22 cellular contexts compared by ENCODE assay signal in the genomic region with DNA sequence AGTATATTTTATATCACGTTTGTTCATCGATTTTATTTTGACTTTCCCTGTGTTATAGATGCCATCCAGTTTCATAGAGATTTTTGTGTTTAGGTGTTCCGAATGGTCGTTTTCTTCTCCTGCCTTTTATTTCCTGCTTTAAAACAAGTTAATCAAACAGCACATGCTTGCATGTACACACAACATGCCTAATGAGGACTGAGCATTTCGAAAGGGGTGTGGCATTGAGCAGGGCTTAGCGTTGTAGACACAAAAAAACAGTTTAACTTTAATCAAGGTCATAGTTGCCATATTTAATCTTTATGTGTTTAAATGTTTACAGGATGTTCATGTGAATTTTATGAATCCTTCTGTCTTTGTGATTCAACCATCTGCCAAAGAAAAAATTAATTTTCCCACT.
"Had no signal": no experiment of that assay in that cellular context is flagged by ENCODE, and none has a peak within 500 bp of the region (broad histone marks: within the 10 kb centered on the region; RNA-seq: fewer than 3 reads in every experiment).

No MANE protein-coding gene starts in this region.

- H3K9me3 Mint-ChIP-seq: activated B cell treated with CpG ODN at 0.5 μM for 24 hours; activated CD4-positive, alpha-beta memory T cell treated with anti-CD3 and anti-CD28 coated beads for 36 hours; activated naive CD8-positive, alpha-beta T cell treated with anti-CD3 and anti-CD28 coated beads for 36 hours; activated T-helper 17 cell treated with anti-CD3 and anti-CD28 coated beads, Interleukin-2, amount 50 U/mL, for 72 hours; nephron progenitor cell; T-helper 2 cell treated with Interferon-gamma antibody and Interleukin-4, amounts not matched to agents 5 μg/mL and 100 μg/mL, for 36 hours had no signal

- H3K4me1 ChIP-seq: thyroid gland had no signal

- H3K36me3 ChIP-seq: left ventricle myocardium inferior, thyroid gland had no signal

- H3K4me3 ChIP-seq: dorsolateral prefrontal cortex, left ventricle myocardium inferior, thyroid gland had no signal

- DNase-seq: activated B cell treated with CpG ODN at 0.5 μM for 24 hours; activated CD4-positive, alpha-beta memory T cell treated with anti-CD3 and anti-CD28 coated beads for 36 hours; activated CD4-positive, alpha-beta T cell treated with anti-CD3 and anti-CD28 coated beads for 4 hours; activated CD8-positive, alpha-beta memory T cell treated with anti-CD3 and anti-CD28 coated beads, Interleukin-2, amount 10 ng/mL, durations not matched to agents 7 days and 5 days; activated naive CD4-positive, alpha-beta T cell; activated naive CD8-positive, alpha-beta T cell treated with anti-CD3 and anti-CD28 coated beads for 36 hours; activated T-cell treated with anti-CD3 and anti-CD28 coated beads, Interleukin-2, amount 50 U/mL, for 1 hour; amniotic stem cell; dorsolateral prefrontal cortex; hippocampal formation; left ventricle myocardium inferior; mammary epithelial cell; midbrain; stimulated activated CD4-positive, alpha-beta T cell treated with anti-CD3 and anti-CD28 coated beads, Interleukin-2, amount 100 ng/mL, for 24 hours; stimulated activated naive CD4-positive, alpha-beta T cell treated with Interleukin-2 at 50 U/mL for 16 hours; thyroid gland had no signal

- H3K9me3 ChIP-seq: left ventricle myocardium inferior, thyroid gland had no signal

- H3K4me3 Mint-ChIP-seq: activated B cell treated with CpG ODN at 0.5 μM for 24 hours; activated CD4-positive, alpha-beta memory T cell treated with anti-CD3 and anti-CD28 coated beads for 36 hours; activated CD8-positive, alpha-beta memory T cell treated with anti-CD3 and anti-CD28 coated beads, Interleukin-2, amount 10 ng/mL, durations not matched to agents 7 days and 5 days; activated naive CD8-positive, alpha-beta T cell treated with anti-CD3 and anti-CD28 coated beads for 36 hours; activated T-helper 17 cell treated with anti-CD3 and anti-CD28 coated beads, Interleukin-2, amount 50 U/mL, for 72 hours; nephron progenitor cell; T-helper 2 cell treated with Interferon-gamma antibody and Interleukin-4, amounts not matched to agents 5 μg/mL and 100 μg/mL, for 36 hours had no signal

- H3K27ac ChIP-seq: dorsolateral prefrontal cortex, epithelial cell of prostate, foreskin keratinocyte, left ventricle myocardium inferior, thyroid gland had no signal

- H3K27me3 ChIP-seq: dorsolateral prefrontal cortex, foreskin keratinocyte, thyroid gland had no signal

- ATAC-seq: activated CD8-positive, alpha-beta memory T cell treated with anti-CD3 and anti-CD28 coated beads, Interleukin-2, amount 10 ng/mL, durations not matched to agents 7 days and 5 days; activated T-helper 17 cell treated with anti-CD3 and anti-CD28 coated beads, Interleukin-2, amount 50 U/mL, for 72 hours had no signal

- H3K27ac Mint-ChIP-seq: activated B cell treated with CpG ODN at 0.5 μM for 24 hours; activated CD4-positive, alpha-beta memory T cell treated with anti-CD3 and anti-CD28 coated beads for 36 hours; activated CD8-positive, alpha-beta memory T cell treated with anti-CD3 and anti-CD28 coated beads, Interleukin-2, amount 10 ng/mL, durations not matched to agents 7 days and 5 days; activated naive CD8-positive, alpha-beta T cell treated with anti-CD3 and anti-CD28 coated beads for 36 hours; activated T-helper 17 cell treated with anti-CD3 and anti-CD28 coated beads, Interleukin-2, amount 50 U/mL, for 72 hours; nephron progenitor cell; progenitor cell of endocrine pancreas; T-helper 2 cell treated with Interferon-gamma antibody and Interleukin-4, amounts not matched to agents 5 μg/mL and 100 μg/mL, for 36 hours had no signal

- H3K4me1 Mint-ChIP-seq: activated B cell treated with CpG ODN at 0.5 μM for 24 hours; activated naive CD8-positive, alpha-beta T cell treated with anti-CD3 and anti-CD28 coated beads for 36 hours had no signal

- H3K36me3 Mint-ChIP-seq: activated CD4-positive, alpha-beta memory T cell treated with anti-CD3 and anti-CD28 coated beads for 36 hours; activated CD8-positive, alpha-beta memory T cell treated with anti-CD3 and anti-CD28 coated beads, Interleukin-2, amount 10 ng/mL, durations not matched to agents 7 days and 5 days; activated naive CD8-positive, alpha-beta T cell treated with anti-CD3 and anti-CD28 coated beads for 36 hours had no signal
